In the genomic region with DNA sequence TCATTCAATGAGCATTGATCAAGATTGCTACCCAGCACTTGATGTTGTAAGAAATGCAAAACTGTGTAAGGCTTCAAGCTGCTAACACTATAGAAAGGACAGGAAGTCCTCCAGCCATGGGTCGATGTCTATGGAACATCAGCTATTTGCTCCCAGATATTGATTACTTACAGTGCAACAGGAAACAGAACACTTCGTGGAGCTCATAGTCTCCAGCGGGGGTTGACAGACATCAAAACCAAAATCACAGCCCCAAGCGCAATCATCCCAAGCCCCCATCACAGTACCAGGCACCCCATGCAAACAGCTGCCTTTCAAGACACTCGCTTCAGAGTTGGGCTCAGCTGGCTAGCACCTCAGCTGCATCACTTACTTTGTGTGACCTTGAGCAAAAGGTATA, we compare ENCODE assay signal across 1 cellular context.
TF ChIP-seq lines count a peak whose summit lies in the region.

No MANE protein-coding gene starts in this region.

TF ChIP-seq in HepG2, 621 proteins besides CTCF, POLR2A, EP300 and RAD21 (continued from another document):
- TF ChIP-seq, protein P1, sequence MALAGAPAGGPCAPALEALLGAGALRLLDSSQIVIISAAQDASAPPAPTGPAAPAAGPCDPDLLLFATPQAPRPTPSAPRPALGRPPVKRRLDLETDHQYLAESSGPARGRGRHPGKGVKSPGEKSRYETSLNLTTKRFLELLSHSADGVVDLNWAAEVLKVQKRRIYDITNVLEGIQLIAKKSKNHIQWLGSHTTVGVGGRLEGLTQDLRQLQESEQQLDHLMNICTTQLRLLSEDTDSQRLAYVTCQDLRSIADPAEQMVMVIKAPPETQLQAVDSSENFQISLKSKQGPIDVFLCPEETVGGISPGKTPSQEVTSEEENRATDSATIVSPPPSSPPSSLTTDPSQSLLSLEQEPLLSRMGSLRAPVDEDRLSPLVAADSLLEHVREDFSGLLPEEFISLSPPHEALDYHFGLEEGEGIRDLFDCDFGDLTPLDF (CRISPR knock-in tag; IDR thresholded peaks at IDR 0.05) = no peak
- TF ChIP-seq XRCC5 (optimal IDR thresholded peaks at IDR 0.05; ENCODE audit: low read length) (no peak), ZNF839 (CRISPR knock-in tag; IDR thresholded peaks at IDR 0.05; ENCODE audit: borderline replicate concordance) (no peak), NR2F6 (IDR thresholded peaks at IDR 0.05) (0 out of 2 replicates have a peak, but pooled peaks have one; percentile 15), NR2F6 (CRISPR knock-in tag; IDR thresholded peaks at IDR 0.05) (0 out of 2 replicates have a peak, but pooled peaks have one; percentile 16), RARA (CRISPR knock-in tag; IDR thresholded peaks at IDR 0.05) (peak; percentile 86), NCOA1 (CRISPR knock-in tag; IDR thresholded peaks at IDR 0.05) (no peak), BCL6 (CRISPR knock-in tag; IDR thresholded peaks at IDR 0.05) (peak; percentile 58; the same call in 1 of the 2 replicates), ZSCAN9 (CRISPR knock-in tag; IDR thresholded peaks at IDR 0.05; ENCODE audit: borderline replicate concordance) (no peak), IRX3 (CRISPR knock-in tag; IDR thresholded peaks at IDR 0.05; ENCODE audit: borderline replicate concordance, low read depth) (no peak), KDM2A (CRISPR knock-in tag; IDR thresholded peaks at IDR 0.05; ENCODE audit: borderline replicate concordance, low read depth) (no peak), SATB2 (CRISPR knock-in tag; IDR thresholded peaks at IDR 0.05) (no peak)
